In the genomic region with DNA sequence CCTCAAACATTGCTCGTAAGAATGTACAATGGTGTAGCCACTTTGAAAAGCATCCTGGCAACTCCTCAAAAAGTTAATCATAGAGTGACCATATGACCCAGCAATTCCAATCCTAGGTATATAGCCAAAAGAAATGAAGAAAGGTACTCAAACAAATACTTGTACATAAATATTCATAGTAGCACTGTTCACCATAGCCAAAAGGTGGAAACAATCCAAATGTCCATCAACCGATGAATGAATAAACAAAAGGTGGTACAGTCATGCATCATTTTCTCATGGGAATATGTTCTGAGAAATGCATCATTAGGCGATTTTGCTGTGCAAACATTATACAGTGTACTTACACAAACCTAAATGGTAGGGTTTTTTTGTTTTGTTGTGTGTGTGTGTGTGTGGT, we compare ENCODE assay signal across 17 cellular contexts.
DNase-seq lines count a peak whose midpoint lies in the region; ATAC-seq, FAIRE-seq and TF ChIP-seq lines count a peak whose summit lies in the region.
"Had no signal": no experiment of that assay in that cellular context is flagged by ENCODE, and none has a peak within 500 bp of the region (broad histone marks: within the 10 kb centered on the region; RNA-seq: fewer than 3 reads in every experiment).

No MANE protein-coding gene starts in this region.

- H3K27me3 ChIP-seq in astrocyte (ENCODE audit: insufficient read depth, low read length) (no peaks in the 10 kb centered on the region), esophagus muscularis mucosa (no peaks in the 10 kb centered on the region)
- H3K27me3 ChIP-seq: BLaER1 had no signal

- TF ChIP-seq CTCF in astrocyte (IDR thresholded peaks at IDR 0.05; ENCODE audit: insufficient read depth, low read depth, low read length) (no peak), esophagus muscularis mucosa (IDR thresholded peaks at IDR 0.05) (no peak)

- DNase-seq in NCI-H2171 treated with DMSO at 0.1 percent for 48 hours (lab: John Stamatoyannopoulos, UW) (peak; percentile 7), NCI-H2171 (lab: John Stamatoyannopoulos, UW) (no peak), M059J (ENCODE audit: low read depth) (peak; percentile 59), astrocyte (ENCODE audit: low read depth) (peak; percentile 60), renal cortical epithelial cell (ENCODE audit: low read depth) (peak; percentile 37), esophagus muscularis mucosa (ENCODE audit: extremely low spot score) (no peak)
- DNase-seq: Calu3; CD8-positive, alpha-beta memory T cell; DMS 273 treated with DMSO at 0.1 percent for 48 hours; DMS79; GM23248 had no signal

- no peak overlapping the region for H3K27ac Mint-ChIP-seq in astrocyte (ENCODE audit: unreplicated experiment)
- H3K27ac Mint-ChIP-seq: CD8-positive, alpha-beta memory T cell had no signal

- H3K4me3 ChIP-seq in astrocyte (ENCODE audit: insufficient read depth, low read depth, low read length) (no peak overlapping the region), esophagus muscularis mucosa (no peak overlapping the region)
- H3K4me3 ChIP-seq: BLaER1, GM12878, GM23248 had no signal

- no peak for ATAC-seq in HG03439 (IDR thresholded peaks at IDR 0.05; ENCODE audit: unreplicated experiment)
- ATAC-seq: GM12878, HCT116 had no signal

- H3K4me1 ChIP-seq in astrocyte (ENCODE audit: insufficient read depth, low read length), result peaks cover 16% of the 10 kb centered on the region
- H3K4me1 ChIP-seq in esophagus muscularis mucosa, result peaks cover 48 to 65% (median 55%) of the 10 kb centered on the region in 4 donors

- H3K27me3 Mint-ChIP-seq in astrocyte (ENCODE audit: low read depth, unreplicated experiment), result no peaks in the 10 kb centered on the region
- H3K27me3 Mint-ChIP-seq: CD8-positive, alpha-beta memory T cell had no signal

- H3K9ac ChIP-seq in astrocyte (ENCODE audit: low read length), result no peak overlapping the region
- H3K9ac ChIP-seq: BLaER1, GM23248 had no signal

- TF ChIP-seq POLR2A in esophagus muscularis mucosa (IDR thresholded peaks at IDR 0.05; ENCODE audit: low read depth), result no peak

- H3K4me1 Mint-ChIP-seq in astrocyte (ENCODE audit: low read depth, unreplicated experiment), result peaks cover 9% of the 10 kb centered on the region

- no peaks in the 10 kb centered on the region for H4K20me1 ChIP-seq in astrocyte (ENCODE audit: insufficient read depth, low read length)

- H3K9me3 Mint-ChIP-seq in astrocyte (ENCODE audit: unreplicated experiment), result peaks cover 3% of the 10 kb centered on the region
- H3K9me3 Mint-ChIP-seq: CD8-positive, alpha-beta memory T cell had no signal

- TF ChIP-seq EP300 in esophagus muscularis mucosa (IDR thresholded peaks at IDR 0.05), result no peak

- H3K36me3 ChIP-seq in astrocyte (ENCODE audit: insufficient read depth, low read length) (no peaks in the 10 kb centered on the region), esophagus muscularis mucosa (no peaks in the 10 kb centered on the region)
- H3K36me3 ChIP-seq: BLaER1 had no signal

- 87% methylated on average over 3 of the region's 3 CpGs for WGBS in esophagus muscularis mucosa

- no peak overlapping the region for H2AFZ ChIP-seq in astrocyte (ENCODE audit: low read depth, low read length)
- H2AFZ ChIP-seq: GM23248 had no signal

- intact Hi-C loops in esophagus muscularis mucosa (cut with DNase I), result no loop called here

- no peak overlapping the region for H3K4me3 Mint-ChIP-seq in astrocyte (ENCODE audit: unreplicated experiment)
- H3K4me3 Mint-ChIP-seq: CD8-positive, alpha-beta memory T cell had no signal

- peaks cover 5% of the 10 kb centered on the region for H3K79me2 ChIP-seq in astrocyte (ENCODE audit: insufficient read depth, low read length)

- H3K9me3 ChIP-seq in astrocyte (ENCODE audit: insufficient read depth, low read depth, low read length), result no peaks in the 10 kb centered on the region
- no peaks in the 10 kb centered on the region for H3K9me3 ChIP-seq in esophagus muscularis mucosa

- FAIRE-seq in astrocyte (lab: Jason Lieb, UNC), result no peak
- FAIRE-seq: GM12878, H54 had no signal

- peaks cover 3% of the 10 kb centered on the region for H3K36me3 Mint-ChIP-seq in astrocyte (ENCODE audit: low read depth, unreplicated experiment)
- H3K36me3 Mint-ChIP-seq: CD8-positive, alpha-beta memory T cell had no signal

- no peak overlapping the region for H3K27ac ChIP-seq in astrocyte (ENCODE audit: low read depth, low read length)
- H3K27ac ChIP-seq in esophagus muscularis mucosa (replicated peaks in 1 of 4), result no peak overlapping the region
- H3K27ac ChIP-seq: 22Rv1, BLaER1, GM23248 had no signal

- H3K4me2 ChIP-seq in astrocyte (ENCODE audit: low read length), result no peak overlapping the region
- H3K4me2 ChIP-seq: BLaER1 had no signal

Comparison
In these comparisons a context has a peak if more than half of its experiments do, and no peak if none do; other contexts are left out.
1. DNase-seq: peak in NCI-H2171 treated with DMSO at 0.1 percent for 48 hours (single experiment), M059J (single experiment), astrocyte (single experiment) and renal cortical epithelial cell (single experiment); none in NCI-H2171 (single experiment) and esophagus muscularis mucosa (single experiment).